ENCODE assay signal across 13 cellular contexts in genomic region chr3:87287025-87287424, GRCh38. TPM values are rescaled to one million over a fixed set of nuclear protein-coding genes. Genes with fewer than 3 reads are reported as not detected.
DNase-seq lines count a peak whose midpoint lies in the region; ATAC-seq and TF ChIP-seq lines count a peak whose summit lies in the region.
"Had no signal": no experiment of that assay in that cellular context is flagged by ENCODE, and none has a peak within 500 bp of the region (broad histone marks: within the 10 kb centered on the region; RNA-seq: fewer than 3 reads in every experiment).

No MANE protein-coding gene starts in this region.

- TF ChIP-seq CTCF in epithelial cell of esophagus (IDR thresholded peaks at IDR 0.05; ENCODE audit: insufficient read depth, low read depth, low read length, missing control alignments) (no peak), esophagus muscularis mucosa (IDR thresholded peaks at IDR 0.05) (no peak)

- no peaks in the 10 kb centered on the region for H3K79me2 ChIP-seq in ACC112 (ENCODE audit: control insufficient read depth, insufficient read depth, low read length, unreplicated experiment)
- H3K79me2 ChIP-seq: parathyroid adenoma had no signal

- H3K4me3 ChIP-seq in ACC112 (ENCODE audit: low read depth, low read length) = no peak overlapping the region
- no peak overlapping the region for H3K4me3 ChIP-seq in epithelial cell of esophagus (ENCODE audit: low read length)
- H3K4me3 ChIP-seq in esophagus muscularis mucosa = no peak overlapping the region
- H3K4me3 ChIP-seq: BLaER1 treated with 17β-estradiol and CSF1 and Interleukin-3, amounts not matched to agents 10 nM and 100 nM had no signal

- intact Hi-C loops in esophagus muscularis mucosa (cut with DNase I) = no loop called here

- H3K36me3 Mint-ChIP-seq in naive thymus-derived CD8-positive, alpha-beta T cell = peaks cover 0 to 2% (median 0%) of the 10 kb centered on the region in 3 donors

- no peak for TF ChIP-seq EP300 in esophagus muscularis mucosa (IDR thresholded peaks at IDR 0.05)

- no peak overlapping the region for H3K27ac Mint-ChIP-seq in naive thymus-derived CD8-positive, alpha-beta T cell

- H3K4me1 Mint-ChIP-seq in naive thymus-derived CD8-positive, alpha-beta T cell = no peaks in the 10 kb centered on the region

- peak overlapping the region; percentile 45 for H2AFZ ChIP-seq in ACC112 (ENCODE audit: low read length, unreplicated experiment)
- H2AFZ ChIP-seq: parathyroid adenoma had no signal

- H3K27me3 ChIP-seq in ACC112 (ENCODE audit: insufficient read depth, low read length) (no peaks in the 10 kb centered on the region), esophagus muscularis mucosa (no peaks in the 10 kb centered on the region)
- H3K27me3 ChIP-seq: BLaER1 treated with 17β-estradiol and CSF1 and Interleukin-3, amounts not matched to agents 10 nM and 100 nM had no signal

- H3K4me3 Mint-ChIP-seq in naive thymus-derived CD8-positive, alpha-beta T cell = no peak overlapping the region

- peak; percentile 98 for ATAC-seq in GM18868 (IDR thresholded peaks at IDR 0.05; ENCODE audit: unreplicated experiment)
- peak; percentile 71 for ATAC-seq in HG03378 (IDR thresholded peaks at IDR 0.05; ENCODE audit: unreplicated experiment)
- ATAC-seq in naive thymus-derived CD8-positive, alpha-beta T cell = no peak
- no peak for ATAC-seq in GM18867 (IDR thresholded peaks at IDR 0.05; ENCODE audit: unreplicated experiment)

- H3K27ac ChIP-seq in ACC112 (ENCODE audit: low read depth, low read length) (peak overlapping the region; percentile 64), esophagus muscularis mucosa (replicated peaks in 1 of 4) (no peak overlapping the region)
- H3K27ac ChIP-seq: BLaER1 treated with 17β-estradiol and CSF1 and Interleukin-3, amounts not matched to agents 10 nM and 100 nM; KMS-11; parathyroid adenoma had no signal

- no peaks in the 10 kb centered on the region for H3K36me3 ChIP-seq in ACC112 (ENCODE audit: insufficient read depth, low read length)
- H3K36me3 ChIP-seq in esophagus muscularis mucosa = no peaks in the 10 kb centered on the region
- H3K36me3 ChIP-seq: BLaER1 treated with 17β-estradiol and CSF1 and Interleukin-3, amounts not matched to agents 10 nM and 100 nM had no signal

- no peak for TF ChIP-seq POLR2A in esophagus muscularis mucosa (IDR thresholded peaks at IDR 0.05; ENCODE audit: low read depth)

- H3K9me3 Mint-ChIP-seq in naive thymus-derived CD8-positive, alpha-beta T cell = no peaks in the 10 kb centered on the region

- peaks cover 0 to 4% (median 2%) of the 10 kb centered on the region in 5 donors for H3K27me3 Mint-ChIP-seq in naive thymus-derived CD8-positive, alpha-beta T cell

- peak; percentile 87 for DNase-seq in epithelial cell of esophagus (ENCODE audit: low read depth)
- DNase-seq in NCI-H510A (lab: John Stamatoyannopoulos, UW) = no peak
- no peak for DNase-seq in esophagus muscularis mucosa (ENCODE audit: extremely low spot score)
- DNase-seq in naive thymus-derived CD8-positive, alpha-beta T cell = no peak
- DNase-seq: effector memory CD4-positive, alpha-beta T cell; NCI-H748 treated with DMSO at 0.1 percent for 48 hours had no signal

- WGBS in esophagus muscularis mucosa = 48% methylated on average over 1 of the region's 1 CpG

- H3K9me3 ChIP-seq in esophagus muscularis mucosa = no peaks in the 10 kb centered on the region
- H3K9me3 ChIP-seq: BLaER1 treated with 17β-estradiol and CSF1 and Interleukin-3, amounts not matched to agents 10 nM and 100 nM had no signal

- POLR2A ChIA-PET in naive thymus-derived CD8-positive, alpha-beta T cell (lab: Charles Lee) = no interaction called here

- H3K4me1 ChIP-seq in ACC112 (ENCODE audit: control insufficient read depth, insufficient read depth, low read length, unreplicated experiment) = peaks cover 6% of the 10 kb centered on the region
- no peaks in the 10 kb centered on the region for H3K4me1 ChIP-seq in esophagus muscularis mucosa
- H3K4me1 ChIP-seq: BLaER1 treated with 17β-estradiol and CSF1 and Interleukin-3, amounts not matched to agents 10 nM and 100 nM; parathyroid adenoma had no signal

RNA-seq across cellular contexts. Expression of gene POU1F1, which starts 10.6 kb away (rescaled TPM):
- not detected for total RNA-seq in esophagus muscularis mucosa
- total RNA-seq in naive thymus-derived CD8-positive, alpha-beta T cell = not detected
- polyA plus RNA-seq in naive thymus-derived CD8-positive, alpha-beta T cell = not detected

RNA-seq across cellular contexts. Expression of gene CHMP2B, which starts 59.9 kb away (rescaled TPM):
- total RNA-seq in esophagus muscularis mucosa = 10 to 100 TPM; 32.6 to 50.1 (median 44.9) TPM
- total RNA-seq in naive thymus-derived CD8-positive, alpha-beta T cell = 10 to 100 TPM; 25.6 to 27.3 TPM
- polyA plus RNA-seq in naive thymus-derived CD8-positive, alpha-beta T cell = 10 to 100 TPM; 41.8 to 57.0 (median 48.6) TPM

Comparison
In these comparisons a context has a peak if more than half of its experiments do, and no peak if none do; other contexts are left out.
1. ATAC-seq: peak in GM18868 (single experiment) and HG03378 (single experiment); none in naive thymus-derived CD8-positive, alpha-beta T cell (0 of 2) and GM18867 (single experiment).